ENCODE assay signal across 28 cellular contexts in genomic region chr9:125434986-125435775, GRCh38.
"Had no signal": no experiment of that assay in that cellular context is flagged by ENCODE, and none has a peak within 500 bp of the region (broad histone marks: within the 10 kb centered on the region; RNA-seq: fewer than 3 reads in every experiment).

No MANE protein-coding gene starts in this region.

- H3K27me3 Mint-ChIP-seq: activated CD8-positive, alpha-beta T cell treated with anti-CD3 and anti-CD28 coated beads for 36 hours; activated naive CD8-positive, alpha-beta T cell treated with anti-CD3 and anti-CD28 coated beads for 36 hours; naive B cell had no signal

- H3K9ac ChIP-seq: parathyroid adenoma had no signal

- FAIRE-seq: keratinocyte, urothelium cell line had no signal

- H3K27ac ChIP-seq: body of pancreas, dorsolateral prefrontal cortex, epithelial cell of prostate, foreskin keratinocyte, left lung, neutrophil, parathyroid adenoma, thyroid gland had no signal

- H3K9me3 ChIP-seq: body of pancreas, left lung, mucosa of descending colon, neutrophil, thyroid gland had no signal

- H3K36me3 Mint-ChIP-seq: activated naive CD8-positive, alpha-beta T cell treated with anti-CD3 and anti-CD28 coated beads for 36 hours had no signal

- H3K27ac Mint-ChIP-seq: activated CD8-positive, alpha-beta T cell treated with anti-CD3 and anti-CD28 coated beads for 36 hours; activated naive CD8-positive, alpha-beta T cell treated with anti-CD3 and anti-CD28 coated beads for 36 hours; endodermal cell had no signal

- H3K4me3 ChIP-seq: body of pancreas, dorsolateral prefrontal cortex, left lung, mucosa of descending colon, thyroid gland had no signal

- H3K9me3 Mint-ChIP-seq: activated CD8-positive, alpha-beta T cell treated with anti-CD3 and anti-CD28 coated beads for 36 hours; activated naive CD8-positive, alpha-beta T cell treated with anti-CD3 and anti-CD28 coated beads for 36 hours; endodermal cell; naive B cell had no signal

- DNase-seq: activated CD4-positive, alpha-beta T cell treated with anti-CD3 and anti-CD28 coated beads for 48 hours; activated CD4-positive, CD25-positive, alpha-beta regulatory T cell; activated CD8-positive, alpha-beta T cell treated with anti-CD3 and anti-CD28 coated beads for 36 hours; activated naive CD4-positive, alpha-beta T cell; activated naive CD8-positive, alpha-beta T cell treated with anti-CD3 and anti-CD28 coated beads for 36 hours; activated T-cell treated with anti-CD3 and anti-CD28 coated beads, Interleukin-2, amount 50 U/mL, for 48 hours; body of pancreas; caudate nucleus; endodermal cell; foreskin keratinocyte; glutamatergic neuron; hypothalamus; left lung; naive B cell; stimulated activated CD4-positive, alpha-beta T cell treated with anti-CD3 and anti-CD28 coated beads, Interleukin-12 subunit alpha, Interleukin-12 subunit beta, amount 100 ng/mL, for 4 hours; stimulated activated CD4-positive, alpha-beta T cell treated with anti-CD3 and anti-CD28 coated beads, Interleukin-1b, Interleukin-23, amount 100 ng/mL, for 48 hours; stimulated activated CD8-positive, alpha-beta memory T cell treated with anti-CD3 and anti-CD28 coated beads, Interleukin-4, amount 100 ng/mL, for 48 hours; stimulated activated naive CD4-positive, alpha-beta T cell treated with Interleukin-2 at 50 U/mL for 16 hours; T-helper 1 cell; T-helper 9 cell; thyroid gland had no signal

- H3K4me1 ChIP-seq: body of pancreas, foreskin keratinocyte, left lung, parathyroid adenoma had no signal

- H3K27me3 ChIP-seq: body of pancreas, dorsolateral prefrontal cortex, foreskin keratinocyte, left lung, thyroid gland had no signal

- H3K36me3 ChIP-seq: thyroid gland had no signal

- H3K79me2 ChIP-seq: parathyroid adenoma had no signal

- H2AFZ ChIP-seq: parathyroid adenoma had no signal

- H3K4me1 Mint-ChIP-seq: activated naive CD8-positive, alpha-beta T cell treated with anti-CD3 and anti-CD28 coated beads for 36 hours had no signal

- H3K4me3 Mint-ChIP-seq: activated CD8-positive, alpha-beta T cell treated with anti-CD3 and anti-CD28 coated beads for 36 hours; activated naive CD8-positive, alpha-beta T cell treated with anti-CD3 and anti-CD28 coated beads for 36 hours; endodermal cell had no signal

- ATAC-seq: activated CD8-positive, alpha-beta T cell treated with anti-CD3 and anti-CD28 coated beads for 36 hours; body of pancreas; foreskin keratinocyte; left lung had no signal
